1 cellular context compared by ENCODE assay signal in the genomic region with DNA sequence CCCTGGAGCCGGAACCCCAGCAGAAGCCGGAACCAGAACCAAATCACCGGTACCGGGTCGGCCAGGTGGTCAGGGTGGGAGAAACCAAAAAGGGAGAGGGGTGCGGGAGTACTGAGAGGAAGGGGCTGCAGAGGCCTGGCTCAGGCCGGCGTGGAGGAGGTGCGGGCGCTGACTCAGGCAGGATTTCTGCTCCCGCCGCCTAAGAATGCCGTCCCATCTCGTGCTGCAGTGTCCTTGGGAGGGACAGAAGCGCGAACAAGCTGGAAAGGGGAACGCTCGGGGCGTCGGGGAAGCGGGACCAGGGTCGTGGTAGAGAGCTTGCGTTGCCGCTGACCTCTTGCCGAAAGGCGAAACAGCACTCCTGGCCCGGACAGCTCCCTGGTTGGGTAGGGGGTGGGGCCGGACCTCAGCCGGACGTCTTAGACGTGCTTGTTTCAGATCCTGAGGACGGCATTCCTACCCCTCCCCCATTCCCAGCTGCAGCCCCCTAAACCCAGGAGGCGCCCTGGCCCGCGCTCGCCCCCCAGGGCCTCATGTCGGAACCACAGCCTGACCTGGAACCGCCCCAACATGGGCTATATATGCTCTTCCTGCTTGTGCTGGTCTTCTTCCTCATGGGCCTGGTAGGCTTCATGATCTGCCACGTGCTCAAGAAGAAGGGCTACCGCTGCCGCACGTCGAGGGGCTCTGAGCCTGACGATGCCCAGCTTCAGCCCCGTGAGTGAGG.
TF ChIP-seq lines count a peak whose summit lies in the region.

No MANE protein-coding gene starts in this region.

TF ChIP-seq in neural cell, 6 proteins besides CTCF, POLR2A, EP300 and RAD21:
- TF ChIP-seq POLR2AphosphoS5 (IDR thresholded peaks at IDR 0.05) (no peak), MXI1 (conservative IDR thresholded peaks at IDR 0.05; ENCODE audit: poor library complexity, severe bottlenecking) (no peak), EZH2 (IDR thresholded peaks at IDR 0.05; ENCODE audit: borderline replicate concordance, insufficient read depth, low read length, poor library complexity, severe bottlenecking) (no peak), REST (IDR thresholded peaks at IDR 0.05; ENCODE audit: borderline replicate concordance) (no peak), SMC3 (conservative IDR thresholded peaks at IDR 0.05; ENCODE audit: poor library complexity) (no peak), TAF1 (IDR thresholded peaks at IDR 0.05; ENCODE audit: low read depth) (no peak)
